Comparison of ENCODE assay signal across 1 cellular context in genomic region chr19:13014921-13015280, GRCh38.
TF ChIP-seq lines count a peak whose summit lies in the region.

No MANE protein-coding gene starts in this region.

TF ChIP-seq in GM12891, 5 proteins besides CTCF, POLR2A, EP300 and RAD21:
- no peak for TF ChIP-seq TAF1 (IDR thresholded peaks at IDR 0.05; ENCODE audit: low read depth, low read length)
